In genomic region chr11:24226606-24227005, GRCh38 we compare ENCODE assay signal across 24 cellular contexts.
DNase-seq lines count a peak whose midpoint lies in the region; ATAC-seq and TF ChIP-seq lines count a peak whose summit lies in the region.
"Had no signal": no experiment of that assay in that cellular context is flagged by ENCODE, and none has a peak within 500 bp of the region (broad histone marks: within the 10 kb centered on the region; RNA-seq: fewer than 3 reads in every experiment).

No MANE protein-coding gene starts in this region.

- peak; percentile 42 for ATAC-seq in left lobe of liver
- no peak for ATAC-seq in GM19452 (IDR thresholded peaks at IDR 0.05; ENCODE audit: unreplicated experiment)
- ATAC-seq: A549, K562 had no signal

- H3K9me3 Mint-ChIP-seq in type B pancreatic cell, result peaks cover 15% of the 10 kb centered on the region

- peaks cover 4% of the 10 kb centered on the region for H3K4me1 Mint-ChIP-seq in type B pancreatic cell (ENCODE audit: unreplicated experiment)

- DNase-seq in DMS53 treated with DMSO at 0.1 percent for 48 hours (lab: John Stamatoyannopoulos, UW; ENCODE audit: unreplicated experiment) (peak; percentile 43), HuH-7 (ENCODE audit: low spot score) (peak; percentile 23), NCI-H69 (lab: John Stamatoyannopoulos, UW) (peak; percentile 92), left lobe of liver (ENCODE audit: low spot score) (no peak), NOMO-1 treated with dmso at 0.1 percent for 144 hours (lab: John Stamatoyannopoulos, UW; ENCODE audit: unreplicated experiment) (no peak), type B pancreatic cell (ENCODE audit: extremely low spot score, unreplicated experiment) (no peak), NCI-H345 treated with DMSO at 0.1 percent for 48 hours (lab: John Stamatoyannopoulos, UW; ENCODE audit: unreplicated experiment) (no peak)
- DNase-seq: AML-193; CD4-positive, alpha-beta T cell; COR-L47; GM23248; H7; Kasumi-1; MV-4-11; NCI-H1105; NCI-H2029; NCI-H345; NCI-H524 treated with DMSO at 0.1 percent for 48 hours; OCI-M1; Peyer's patch; SHP77 treated with DMSO at 0.1 percent for 48 hours had no signal

- H3K36me3 Mint-ChIP-seq in type B pancreatic cell, result no peaks in the 10 kb centered on the region

- H3K27me3 Mint-ChIP-seq in type B pancreatic cell, result peaks cover 4% of the 10 kb centered on the region
- H3K27me3 Mint-ChIP-seq: CD4-positive, alpha-beta T cell had no signal

- H3K4me3 Mint-ChIP-seq in type B pancreatic cell, result no peak overlapping the region
- H3K4me3 Mint-ChIP-seq: CD4-positive, alpha-beta T cell had no signal

- TF ChIP-seq CTCF in type B pancreatic cell (conservative IDR thresholded peaks at IDR 0.05), result no peak

- H3K27ac Mint-ChIP-seq in type B pancreatic cell, result no peak overlapping the region
- H3K27ac Mint-ChIP-seq: CD4-positive, alpha-beta T cell had no signal

Comparison
In these comparisons a context has a peak if more than half of its experiments do, and no peak if none do; other contexts are left out.
1. DNase-seq: peak in DMS53 treated with DMSO at 0.1 percent for 48 hours (single experiment), HuH-7 (single experiment) and NCI-H69 (single experiment); none in left lobe of liver (single experiment), NOMO-1 treated with dmso at 0.1 percent for 144 hours (single experiment), type B pancreatic cell (single experiment) and NCI-H345 treated with DMSO at 0.1 percent for 48 hours (single experiment).